Comparison of ENCODE assay signal across 10 cellular contexts in the genomic region with DNA sequence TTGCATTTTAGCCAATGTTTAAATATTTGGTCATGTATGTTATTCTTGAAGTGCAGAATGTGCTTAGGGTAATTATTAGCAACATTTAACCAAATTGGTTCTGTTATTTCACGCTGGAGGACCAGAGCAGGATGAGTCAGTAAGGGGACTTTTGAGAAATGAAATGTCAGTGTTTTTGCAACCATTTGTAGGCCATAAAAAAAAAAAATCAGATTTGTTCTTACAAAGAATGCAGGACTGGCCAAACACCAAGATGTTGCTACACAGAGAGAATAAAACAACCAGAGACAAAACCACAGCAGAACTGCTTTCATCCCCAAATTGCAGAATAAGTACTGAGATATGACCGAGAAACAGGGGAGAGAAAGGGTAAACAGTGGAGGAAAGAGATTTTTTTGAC.
DNase-seq lines count a peak whose midpoint lies in the region; ATAC-seq, FAIRE-seq and TF ChIP-seq lines count a peak whose summit lies in the region.
"Had no signal": no experiment of that assay in that cellular context is flagged by ENCODE, and none has a peak within 500 bp of the region (broad histone marks: within the 10 kb centered on the region; RNA-seq: fewer than 3 reads in every experiment).

No MANE protein-coding gene starts in this region.

- FAIRE-seq in GM19239 (lab: Jason Lieb, UNC): peak; percentile 40

- no peaks in the 10 kb centered on the region for H3K36me3 ChIP-seq in testis (ENCODE audit: low read depth, missing control alignments)
- H3K36me3 ChIP-seq: Peyer's patch had no signal

- H3K4me1 ChIP-seq in testis: peaks cover 10% of the 10 kb centered on the region
- H3K4me1 ChIP-seq: Peyer's patch had no signal

- H3K27me3 ChIP-seq in testis: no peaks in the 10 kb centered on the region
- H3K27me3 ChIP-seq: Peyer's patch had no signal

- peak overlapping the region in 1 of 2 donors; percentile 9 for H3K27ac ChIP-seq in testis

- TF ChIP-seq CTCF in choroid plexus epithelial cell (conservative IDR thresholded peaks at IDR 0.05; ENCODE audit: low read depth, low read length) (no peak), testis (IDR thresholded peaks at IDR 0.05) (no peak)

- ATAC-seq in HG03175 (IDR thresholded peaks at IDR 0.05; ENCODE audit: unreplicated experiment) (no peak), GM21390 (IDR thresholded peaks at IDR 0.05; ENCODE audit: unreplicated experiment) (no peak)

- H3K9me3 ChIP-seq in testis: no peaks in the 10 kb centered on the region

- H3K4me3 ChIP-seq in choroid plexus epithelial cell (ENCODE audit: low read depth, low read length): no peak overlapping the region
- H3K4me3 ChIP-seq in testis: no peak overlapping the region
- H3K4me3 ChIP-seq: Peyer's patch had no signal

- no peak for TF ChIP-seq POLR2A in testis (IDR thresholded peaks at IDR 0.05)

- intact Hi-C loops in testis (cut with DNase I; ENCODE audit: low total_unique reads): no loop called here

- WGBS in testis, 2 donors: 27 to 38% methylated on average over 2 of the region's 2 CpGs

- no peak for DNase-seq in GM19239 (ENCODE audit: insufficient read length, low spot score)
- peak; percentile 96 for DNase-seq in choroid plexus epithelial cell (ENCODE audit: low read depth)
- DNase-seq in kidney tubule cell (ENCODE audit: low spot score): peak; percentile 81
- peak; percentile 74 for DNase-seq in testis
- DNase-seq in activated T-cell treated with anti-CD3 and anti-CD28 coated beads for 4 hours: no peak
- no peak for DNase-seq in activated naive CD4-positive, alpha-beta T cell treated with Interleukin-2 at 50 U/mL for 16 hours
- DNase-seq: immature natural killer cell, Peyer's patch had no signal

Comparison
In these comparisons a context has a peak if more than half of its experiments do, and no peak if none do; other contexts are left out.
1. DNase-seq: peak in choroid plexus epithelial cell (single experiment), kidney tubule cell (single experiment) and testis (single experiment); none in GM19239 (single experiment), activated T-cell treated with anti-CD3 and anti-CD28 coated beads for 4 hours (single experiment) and activated naive CD4-positive, alpha-beta T cell treated with Interleukin-2 at 50 U/mL for 16 hours (single experiment).